In the genomic region with DNA sequence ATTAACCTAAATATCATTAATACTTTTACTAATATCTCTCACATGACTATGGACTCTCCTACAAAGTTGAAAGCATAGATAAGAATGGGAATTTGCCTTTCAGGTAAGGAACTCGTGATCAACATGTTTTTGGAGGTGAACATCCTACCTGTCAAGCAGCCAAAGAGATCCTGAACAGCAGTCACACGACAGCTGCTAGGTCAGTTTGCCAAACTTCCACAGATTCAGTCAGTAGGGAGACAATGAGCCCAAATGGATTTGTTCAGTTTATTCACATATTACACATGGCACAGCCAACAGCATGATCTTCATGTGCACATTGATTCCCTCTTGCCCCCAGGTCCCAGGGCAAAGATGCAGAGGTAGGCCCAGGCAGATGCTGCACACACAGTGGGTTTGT, we compare ENCODE assay signal across 31 cellular contexts.
"Had no signal": no experiment of that assay in that cellular context is flagged by ENCODE, and none has a peak within 500 bp of the region (broad histone marks: within the 10 kb centered on the region; RNA-seq: fewer than 3 reads in every experiment).

No MANE protein-coding gene starts in this region.

- H3K36me3 ChIP-seq: SJCRH30 had no signal

- H3K27ac ChIP-seq: KMS-11, PC-9, RWPE1, SJCRH30, SK-N-MC had no signal

- H3K4me3 ChIP-seq: PC-9, SJCRH30, SK-N-MC had no signal

- H3K4me2 ChIP-seq: KMS-11 had no signal

- H3K27me3 ChIP-seq: SJCRH30 had no signal

- H3K9ac ChIP-seq: KMS-11 had no signal

- H2AFZ ChIP-seq: PC-9 had no signal

- H3K4me1 ChIP-seq: SJCRH30 had no signal

- DNase-seq: Karpas-422, MM.1S, MV-4-11, NCI-H1092, NCI-H1105, NCI-H1417 treated with DMSO at 0.1 percent for 48 hours, NCI-H1436 treated with DMSO at 0.1 percent for 48 hours, NCI-H1694 treated with DMSO at 0.1 percent for 48 hours, NCI-H187 treated with DMSO at 0.1 percent for 48 hours, NCI-H2029, NCI-H2081, NCI-H2171 treated with DMSO at 0.1 percent for 48 hours, NCI-H2227 treated with DMSO at 0.1 percent for 48 hours, NCI-H345, NCI-H446, NCI-H510A treated with DMSO at 0.1 percent for 48 hours, NCI-H524 treated with DMSO at 0.1 percent for 48 hours, NCI-H526 treated with DMSO at 0.1 percent for 48 hours, NCI-H774, PC-9, SHP77, SIG-M5, SJCRH30, SW 1271 had no signal

- H3K9me3 ChIP-seq: SJCRH30 had no signal

- FAIRE-seq: RCC 7860 had no signal

- ATAC-seq: Panc1, Right ventricle myocardium inferior, SK-N-SH treated with all-trans-retinoic acid at 6 μM for 48 hours had no signal
